ENCODE assay signal across 9 cellular contexts in genomic region chr17:82767041-82767754, GRCh38. TPM values are rescaled to one million over a fixed set of nuclear protein-coding genes. Genes with fewer than 3 reads are reported as not detected.
DNase-seq lines count a peak whose midpoint lies in the region; ATAC-seq, FAIRE-seq and TF ChIP-seq lines count a peak whose summit lies in the region.
"Had no signal": no experiment of that assay in that cellular context is flagged by ENCODE, and none has a peak within 500 bp of the region (broad histone marks: within the 10 kb centered on the region; RNA-seq: fewer than 3 reads in every experiment).

No MANE protein-coding gene starts in this region.

- H3K27ac ChIP-seq in heart left ventricle, result no peak overlapping the region
- H3K27ac ChIP-seq in gastrocnemius medialis, result no peak overlapping the region
- no peak overlapping the region for H3K27ac ChIP-seq in suprapubic skin
- H3K27ac ChIP-seq: skin epidermis had no signal

- WGBS in heart left ventricle, 4 donors, result 69 to 81% (median 72%) methylated on average over 21 to 24 of the region's 24 CpGs
- 69% methylated on average over 17 of the region's 24 CpGs for WGBS in suprapubic skin

- peaks cover 0 to 82% (median 66%) of the 10 kb centered on the region in 9 donors for H3K36me3 ChIP-seq in heart left ventricle
- peaks cover 0 to 45% of the 10 kb centered on the region in 2 donors for H3K36me3 ChIP-seq in gastrocnemius medialis
- peaks cover 41% of the 10 kb centered on the region for H3K36me3 ChIP-seq in suprapubic skin

- no peaks in the 10 kb centered on the region for H3K27me3 ChIP-seq in heart left ventricle
- H3K27me3 ChIP-seq in gastrocnemius medialis, result no peaks in the 10 kb centered on the region
- H3K27me3 ChIP-seq in suprapubic skin, result no peaks in the 10 kb centered on the region

- H3K9me3 ChIP-seq in heart left ventricle (no peaks in the 10 kb centered on the region), gastrocnemius medialis (no peaks in the 10 kb centered on the region), suprapubic skin (no peaks in the 10 kb centered on the region)

- H3K4me3 ChIP-seq in heart left ventricle, result no peak overlapping the region
- H3K4me3 ChIP-seq in gastrocnemius medialis, result no peak overlapping the region
- no peak overlapping the region for H3K4me3 ChIP-seq in suprapubic skin
- H3K4me3 ChIP-seq: skin epidermis had no signal

- intact Hi-C loops in heart left ventricle (cut with DNase I) (loop anchor here in 9 of 10 donors (1.0 to 10.0 kb wide), 7 partner anchors 90 to 415 kb away; partner anchors contain the start of gene TEX19 (in 2 of the 9)), gastrocnemius medialis (cut with DNase I; ENCODE audit: low total_unique reads) (loop anchor here (2.0 kb wide), 1 partner anchor 102 kb away; no protein-coding TSS in a partner anchor)

- TF ChIP-seq CTCF in heart left ventricle (IDR thresholded peaks at IDR 0.05) (peak; percentile 34 to 65 (median 58)), gastrocnemius medialis (IDR thresholded peaks at IDR 0.05 in 4 of 5, conservative IDR thresholded peaks at IDR 0.05 in 1 of 5) (peak in 4 of 5 experiments; percentile 14 to 44 (median 28)), suprapubic skin (IDR thresholded peaks at IDR 0.05) (peak in 1 of 2 donors; percentile 50)

- FAIRE-seq in GM12892 (lab: Jason Lieb, UNC), result no peak

- in situ Hi-C loops in gastrocnemius medialis (cut with MboI; ENCODE audit: low sequenced_read_pairs in 4 of 4), result loop anchor here in 2 of 4 donors (25.0 kb wide), 2 partner anchors 105 to 405 kb away; partner anchors contain the start of genes TEX19 (in 1 of the 2) and UTS2R (in 1 of the 2)

- TF ChIP-seq POLR2A in heart left ventricle (IDR thresholded peaks at IDR 0.05), result no peak
- TF ChIP-seq POLR2A in gastrocnemius medialis (IDR thresholded peaks at IDR 0.05), result no peak
- no peak for TF ChIP-seq POLR2A in GM12892 (IDR thresholded peaks at IDR 0.05; ENCODE audit: low read depth, low read length)
- no peak for TF ChIP-seq POLR2A in suprapubic skin (IDR thresholded peaks at IDR 0.05)

- H3K4me3 Mint-ChIP-seq in activated T-cell treated with anti-CD3 and anti-CD28 coated beads, Interleukin-2, amount 50 U/mL, for 72 hours, result no peak overlapping the region

- no peak overlapping the region for H3K27ac Mint-ChIP-seq in activated T-cell treated with anti-CD3 and anti-CD28 coated beads, Interleukin-2, amount 50 U/mL, for 72 hours

- H3K27me3 Mint-ChIP-seq in activated T-cell treated with anti-CD3 and anti-CD28 coated beads, Interleukin-2, amount 50 U/mL, for 72 hours (ENCODE audit: low read depth), result no peaks in the 10 kb centered on the region

- peaks cover 6 to 9% of the 10 kb centered on the region in 2 donors for H3K36me3 Mint-ChIP-seq in activated T-cell treated with anti-CD3 and anti-CD28 coated beads, Interleukin-2, amount 50 U/mL, for 72 hours (ENCODE audit: insufficient read depth in 2 of 2)

- no peak for TF ChIP-seq EP300 in suprapubic skin (IDR thresholded peaks at IDR 0.05)

- peaks cover 5% of the 10 kb centered on the region for H3K4me1 Mint-ChIP-seq in activated T-cell treated with anti-CD3 and anti-CD28 coated beads, Interleukin-2, amount 50 U/mL, for 72 hours (ENCODE audit: low read depth)

- no peaks in the 10 kb centered on the region for H3K9me3 Mint-ChIP-seq in activated T-cell treated with anti-CD3 and anti-CD28 coated beads, Interleukin-2, amount 50 U/mL, for 72 hours

- DNase-seq in EL (peak; percentile 46), NAMALWA (ENCODE audit: low spot score) (peak; percentile 70), heart left ventricle (peak in 1 of 5 donors; percentile 65), gastrocnemius medialis (no peak), GM12892 (ENCODE audit: insufficient read length) (no peak), suprapubic skin (ENCODE audit: low spot score in 2 of 2) (no peak)
- peak; percentile 54 to 65 for DNase-seq in activated T-cell treated with anti-CD3 and anti-CD28 coated beads, Interleukin-2, amount 50 U/mL, for 72 hours

- ATAC-seq in activated T-cell treated with anti-CD3 and anti-CD28 coated beads, Interleukin-2, amount 50 U/mL, for 72 hours (replicated peaks in 1 of 2), result no peak
- ATAC-seq in heart left ventricle, result peak in 3 of 4 donors; percentile 66 to 71 (median 67)
- no peak for ATAC-seq in gastrocnemius medialis
- ATAC-seq in HG02884 (IDR thresholded peaks at IDR 0.05; ENCODE audit: unreplicated experiment), result no peak

- H3K4me1 ChIP-seq in heart left ventricle, result peaks cover 0 to 5% (median 0%) of the 10 kb centered on the region in 12 donors
- no peaks in the 10 kb centered on the region for H3K4me1 ChIP-seq in gastrocnemius medialis
- peaks cover 7% of the 10 kb centered on the region for H3K4me1 ChIP-seq in suprapubic skin

RNA-seq across cellular contexts. Expression of gene TBCD, which starts 15.3 kb away (rescaled TPM):
- 100 to 1,000 TPM; 112 to 134 TPM for total RNA-seq in activated T-cell treated with anti-CD3 and anti-CD28 coated beads, Interleukin-2, amount 50 U/mL, for 72 hours
- 10 to 100 TPM; 36.9 to 98.4 (median 54.9) TPM for total RNA-seq in heart left ventricle
- polyA plus RNA-seq in heart left ventricle, result 10 to 100 TPM; 60.9 to 81.6 TPM
- total RNA-seq in gastrocnemius medialis, result 10 to 100 TPM; 18.0 to 50.4 (median 33.3) TPM
- polyA plus RNA-seq in GM12892 (2012; ENCODE audit: missing spikeins), result 40.0 TPM
- total RNA-seq in suprapubic skin, result 100 to 1,000 TPM in 1 of 4 donors, 10 to 100 TPM in 3; 49.7 to 119 (median 71.5) TPM

RNA-seq across cellular contexts. Expression of gene FN3K, which starts 31.8 kb away (rescaled TPM):
- total RNA-seq in activated T-cell treated with anti-CD3 and anti-CD28 coated beads, Interleukin-2, amount 50 U/mL, for 72 hours, result 1 to 10 TPM; 3.5 to 4.3 TPM
- total RNA-seq in heart left ventricle (100 to 1,000 TPM in 3 of 9 donors, 10 to 100 TPM in 6; 15.5 to 121 (median 69.4) TPM), gastrocnemius medialis (1 to 10 TPM; 1.1 to 5.5 (median 2.7) TPM), suprapubic skin (10 to 100 TPM in 1 of 4 donors, 1 to 10 TPM in 3; 2.0 to 19.2 (median 4.2) TPM)
- 100 to 1,000 TPM in 1 of 2 donors, 10 to 100 TPM in 1; 44.7 to 102 TPM for polyA plus RNA-seq in heart left ventricle
- polyA plus RNA-seq in GM12892 (2012; ENCODE audit: missing spikeins), result 0.21 TPM

RNA-seq across cellular contexts. Expression of gene FN3KRP, which starts 50.7 kb away (rescaled TPM):
- 10 to 100 TPM; 39.6 to 47.8 TPM for total RNA-seq in activated T-cell treated with anti-CD3 and anti-CD28 coated beads, Interleukin-2, amount 50 U/mL, for 72 hours
- total RNA-seq in heart left ventricle (10 to 100 TPM in 7 of 9 donors, 1 to 10 TPM in 2; 6.8 to 20.3 (median 15.8) TPM), gastrocnemius medialis (1 to 10 TPM; 2.3 to 7.9 (median 3.9) TPM), suprapubic skin (10 to 100 TPM; 15.9 to 26.6 (median 21.4) TPM)
- 10 to 100 TPM; 11.5 to 23.1 TPM for polyA plus RNA-seq in heart left ventricle
- 31.9 TPM for polyA plus RNA-seq in GM12892 (2012; ENCODE audit: missing spikeins)

Comparison
In these comparisons a context has a peak if more than half of its experiments do, and no peak if none do; other contexts are left out.
1. DNase-seq: peak in EL (single experiment), NAMALWA (single experiment) and activated T-cell treated with anti-CD3 and anti-CD28 coated beads, Interleukin-2, amount 50 U/mL, for 72 hours (2 of 2); none in gastrocnemius medialis (0 of 2), GM12892 (single experiment) and suprapubic skin (0 of 2).
2. ATAC-seq: peak in heart left ventricle (3 of 4); none in activated T-cell treated with anti-CD3 and anti-CD28 coated beads, Interleukin-2, amount 50 U/mL, for 72 hours (0 of 2), gastrocnemius medialis (0 of 2) and HG02884 (single experiment).